Comparison of ENCODE assay signal across 1 cellular context in the genomic region with DNA sequence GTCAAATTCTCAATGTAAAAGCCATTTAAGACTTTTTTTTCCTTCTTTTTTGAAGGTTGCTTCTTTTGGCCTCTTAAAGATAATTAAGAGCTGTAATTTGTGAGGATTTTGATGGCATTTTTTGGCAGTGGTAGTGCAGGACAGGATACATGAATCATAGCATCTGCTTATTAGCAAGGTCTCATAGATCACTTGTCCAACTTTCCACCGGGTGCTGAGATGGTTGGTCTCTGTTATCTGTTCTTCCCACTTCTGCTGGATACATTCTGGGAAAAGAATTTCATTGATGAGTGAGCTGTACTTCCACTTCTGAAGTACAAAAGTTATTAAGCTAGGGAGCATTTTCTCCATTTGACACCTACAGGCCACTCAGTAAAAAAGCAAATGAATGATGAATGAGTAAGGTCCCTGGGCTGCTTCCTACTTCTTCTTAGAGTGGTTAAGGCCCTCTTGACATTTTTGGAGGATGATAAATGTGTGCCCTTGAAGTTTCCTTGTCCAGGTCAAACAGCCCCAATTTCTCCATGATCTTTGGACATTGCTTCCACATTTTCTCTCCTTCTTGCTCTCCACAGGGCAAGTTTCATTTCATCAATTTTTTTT.
TF ChIP-seq lines count a peak whose summit lies in the region.

No MANE protein-coding gene starts in this region.

TF ChIP-seq in GM23338, 12 proteins besides CTCF, POLR2A, EP300 and RAD21:
- TF ChIP-seq, protein P1, sequence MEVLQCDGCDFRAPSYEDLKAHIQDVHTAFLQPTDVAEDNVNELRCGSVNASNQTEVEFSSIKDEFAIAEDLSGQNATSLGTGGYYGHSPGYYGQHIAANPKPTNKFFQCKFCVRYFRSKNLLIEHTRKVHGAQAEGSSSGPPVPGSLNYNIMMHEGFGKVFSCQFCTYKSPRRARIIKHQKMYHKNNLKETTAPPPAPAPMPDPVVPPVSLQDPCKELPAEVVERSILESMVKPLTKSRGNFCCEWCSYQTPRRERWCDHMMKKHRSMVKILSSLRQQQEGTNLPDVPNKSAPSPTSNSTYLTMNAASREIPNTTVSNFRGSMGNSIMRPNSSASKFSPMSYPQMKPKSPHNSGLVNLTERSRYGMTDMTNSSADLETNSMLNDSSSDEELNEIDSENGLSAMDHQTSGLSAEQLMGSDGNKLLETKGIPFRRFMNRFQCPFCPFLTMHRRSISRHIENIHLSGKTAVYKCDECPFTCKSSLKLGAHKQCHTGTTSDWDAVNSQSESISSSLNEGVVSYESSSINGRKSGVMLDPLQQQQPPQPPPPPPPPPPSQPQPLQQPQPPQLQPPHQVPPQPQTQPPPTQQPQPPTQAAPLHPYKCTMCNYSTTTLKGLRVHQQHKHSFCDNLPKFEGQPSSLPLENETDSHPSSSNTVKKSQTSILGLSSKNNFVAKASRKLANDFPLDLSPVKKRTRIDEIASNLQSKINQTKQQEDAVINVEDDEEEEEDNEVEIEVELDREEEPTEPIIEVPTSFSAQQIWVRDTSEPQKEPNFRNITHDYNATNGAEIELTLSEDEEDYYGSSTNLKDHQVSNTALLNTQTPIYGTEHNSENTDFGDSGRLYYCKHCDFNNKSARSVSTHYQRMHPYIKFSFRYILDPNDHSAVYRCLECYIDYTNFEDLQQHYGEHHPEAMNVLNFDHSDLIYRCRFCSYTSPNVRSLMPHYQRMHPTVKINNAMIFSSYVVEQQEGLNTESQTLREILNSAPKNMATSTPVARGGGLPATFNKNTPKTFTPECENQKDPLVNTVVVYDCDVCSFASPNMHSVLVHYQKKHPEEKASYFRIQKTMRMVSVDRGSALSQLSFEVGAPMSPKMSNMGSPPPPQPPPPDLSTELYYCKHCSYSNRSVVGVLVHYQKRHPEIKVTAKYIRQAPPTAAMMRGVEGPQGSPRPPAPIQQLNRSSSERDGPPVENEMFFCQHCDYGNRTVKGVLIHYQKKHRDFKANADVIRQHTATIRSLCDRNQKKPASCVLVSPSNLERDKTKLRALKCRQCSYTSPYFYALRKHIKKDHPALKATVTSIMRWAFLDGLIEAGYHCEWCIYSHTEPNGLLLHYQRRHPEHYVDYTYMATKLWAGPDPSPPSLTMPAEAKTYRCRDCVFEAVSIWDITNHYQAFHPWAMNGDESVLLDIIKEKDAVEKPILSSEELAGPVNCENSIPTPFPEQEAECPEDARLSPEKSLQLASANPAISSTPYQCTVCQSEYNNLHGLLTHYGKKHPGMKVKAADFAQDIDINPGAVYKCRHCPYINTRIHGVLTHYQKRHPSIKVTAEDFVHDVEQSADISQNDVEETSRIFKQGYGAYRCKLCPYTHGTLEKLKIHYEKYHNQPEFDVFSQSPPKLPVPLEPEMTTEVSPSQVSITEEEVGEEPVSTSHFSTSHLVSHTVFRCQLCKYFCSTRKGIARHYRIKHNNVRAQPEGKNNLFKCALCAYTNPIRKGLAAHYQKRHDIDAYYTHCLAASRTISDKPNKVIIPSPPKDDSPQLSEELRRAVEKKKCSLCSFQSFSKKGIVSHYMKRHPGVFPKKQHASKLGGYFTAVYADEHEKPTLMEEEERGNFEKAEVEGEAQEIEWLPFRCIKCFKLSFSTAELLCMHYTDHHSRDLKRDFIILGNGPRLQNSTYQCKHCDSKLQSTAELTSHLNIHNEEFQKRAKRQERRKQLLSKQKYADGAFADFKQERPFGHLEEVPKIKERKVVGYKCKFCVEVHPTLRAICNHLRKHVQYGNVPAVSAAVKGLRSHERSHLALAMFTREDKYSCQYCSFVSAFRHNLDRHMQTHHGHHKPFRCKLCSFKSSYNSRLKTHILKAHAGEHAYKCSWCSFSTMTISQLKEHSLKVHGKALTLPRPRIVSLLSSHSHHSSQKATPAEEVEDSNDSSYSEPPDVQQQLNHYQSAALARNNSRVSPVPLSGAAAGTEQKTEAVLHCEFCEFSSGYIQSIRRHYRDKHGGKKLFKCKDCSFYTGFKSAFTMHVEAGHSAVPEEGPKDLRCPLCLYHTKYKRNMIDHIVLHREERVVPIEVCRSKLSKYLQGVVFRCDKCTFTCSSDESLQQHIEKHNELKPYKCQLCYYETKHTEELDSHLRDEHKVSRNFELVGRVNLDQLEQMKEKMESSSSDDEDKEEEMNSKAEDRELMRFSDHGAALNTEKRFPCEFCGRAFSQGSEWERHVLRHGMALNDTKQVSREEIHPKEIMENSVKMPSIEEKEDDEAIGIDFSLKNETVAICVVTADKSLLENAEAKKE (CRISPR knock-in tag; IDR thresholded peaks at IDR 0.05), result no peak
- TF ChIP-seq EZH2 (IDR thresholded peaks at IDR 0.05; ENCODE audit: low read depth, unreplicated experiment) (no peak), STAT1 (IDR thresholded peaks at IDR 0.05; ENCODE audit: unreplicated experiment) (no peak), POLR2AphosphoS5 (IDR thresholded peaks at IDR 0.05; ENCODE audit: low read depth) (no peak), JUNB (IDR thresholded peaks at IDR 0.05; ENCODE audit: unreplicated experiment) (no peak), CREB1 (CRISPR knock-in tag; IDR thresholded peaks at IDR 0.05; ENCODE audit: low read depth) (no peak), EZH2phosphoT487 (IDR thresholded peaks at IDR 0.05; ENCODE audit: unreplicated experiment) (no peak), NANOG (IDR thresholded peaks at IDR 0.05; ENCODE audit: borderline replicate concordance) (no peak), ZNF331 (CRISPR knock-in tag; IDR thresholded peaks at IDR 0.05; ENCODE audit: low read depth) (no peak), ZNF114 (CRISPR knock-in tag; IDR thresholded peaks at IDR 0.05) (no peak)
- TF ChIP-seq, protein P2, sequence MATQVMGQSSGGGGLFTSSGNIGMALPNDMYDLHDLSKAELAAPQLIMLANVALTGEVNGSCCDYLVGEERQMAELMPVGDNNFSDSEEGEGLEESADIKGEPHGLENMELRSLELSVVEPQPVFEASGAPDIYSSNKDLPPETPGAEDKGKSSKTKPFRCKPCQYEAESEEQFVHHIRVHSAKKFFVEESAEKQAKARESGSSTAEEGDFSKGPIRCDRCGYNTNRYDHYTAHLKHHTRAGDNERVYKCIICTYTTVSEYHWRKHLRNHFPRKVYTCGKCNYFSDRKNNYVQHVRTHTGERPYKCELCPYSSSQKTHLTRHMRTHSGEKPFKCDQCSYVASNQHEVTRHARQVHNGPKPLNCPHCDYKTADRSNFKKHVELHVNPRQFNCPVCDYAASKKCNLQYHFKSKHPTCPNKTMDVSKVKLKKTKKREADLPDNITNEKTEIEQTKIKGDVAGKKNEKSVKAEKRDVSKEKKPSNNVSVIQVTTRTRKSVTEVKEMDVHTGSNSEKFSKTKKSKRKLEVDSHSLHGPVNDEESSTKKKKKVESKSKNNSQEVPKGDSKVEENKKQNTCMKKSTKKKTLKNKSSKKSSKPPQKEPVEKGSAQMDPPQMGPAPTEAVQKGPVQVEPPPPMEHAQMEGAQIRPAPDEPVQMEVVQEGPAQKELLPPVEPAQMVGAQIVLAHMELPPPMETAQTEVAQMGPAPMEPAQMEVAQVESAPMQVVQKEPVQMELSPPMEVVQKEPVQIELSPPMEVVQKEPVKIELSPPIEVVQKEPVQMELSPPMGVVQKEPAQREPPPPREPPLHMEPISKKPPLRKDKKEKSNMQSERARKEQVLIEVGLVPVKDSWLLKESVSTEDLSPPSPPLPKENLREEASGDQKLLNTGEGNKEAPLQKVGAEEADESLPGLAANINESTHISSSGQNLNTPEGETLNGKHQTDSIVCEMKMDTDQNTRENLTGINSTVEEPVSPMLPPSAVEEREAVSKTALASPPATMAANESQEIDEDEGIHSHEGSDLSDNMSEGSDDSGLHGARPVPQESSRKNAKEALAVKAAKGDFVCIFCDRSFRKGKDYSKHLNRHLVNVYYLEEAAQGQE (IDR thresholded peaks at IDR 0.05; ENCODE audit: unreplicated experiment), result no peak
- TF ChIP-seq, protein P3, sequence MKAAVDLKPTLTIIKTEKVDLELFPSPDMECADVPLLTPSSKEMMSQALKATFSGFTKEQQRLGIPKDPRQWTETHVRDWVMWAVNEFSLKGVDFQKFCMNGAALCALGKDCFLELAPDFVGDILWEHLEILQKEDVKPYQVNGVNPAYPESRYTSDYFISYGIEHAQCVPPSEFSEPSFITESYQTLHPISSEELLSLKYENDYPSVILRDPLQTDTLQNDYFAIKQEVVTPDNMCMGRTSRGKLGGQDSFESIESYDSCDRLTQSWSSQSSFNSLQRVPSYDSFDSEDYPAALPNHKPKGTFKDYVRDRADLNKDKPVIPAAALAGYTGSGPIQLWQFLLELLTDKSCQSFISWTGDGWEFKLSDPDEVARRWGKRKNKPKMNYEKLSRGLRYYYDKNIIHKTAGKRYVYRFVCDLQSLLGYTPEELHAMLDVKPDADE (IDR thresholded peaks at IDR 0.05), result no peak
TF ChIP-seq in GM23338: peak in this region for 0.
